In the genomic region with DNA sequence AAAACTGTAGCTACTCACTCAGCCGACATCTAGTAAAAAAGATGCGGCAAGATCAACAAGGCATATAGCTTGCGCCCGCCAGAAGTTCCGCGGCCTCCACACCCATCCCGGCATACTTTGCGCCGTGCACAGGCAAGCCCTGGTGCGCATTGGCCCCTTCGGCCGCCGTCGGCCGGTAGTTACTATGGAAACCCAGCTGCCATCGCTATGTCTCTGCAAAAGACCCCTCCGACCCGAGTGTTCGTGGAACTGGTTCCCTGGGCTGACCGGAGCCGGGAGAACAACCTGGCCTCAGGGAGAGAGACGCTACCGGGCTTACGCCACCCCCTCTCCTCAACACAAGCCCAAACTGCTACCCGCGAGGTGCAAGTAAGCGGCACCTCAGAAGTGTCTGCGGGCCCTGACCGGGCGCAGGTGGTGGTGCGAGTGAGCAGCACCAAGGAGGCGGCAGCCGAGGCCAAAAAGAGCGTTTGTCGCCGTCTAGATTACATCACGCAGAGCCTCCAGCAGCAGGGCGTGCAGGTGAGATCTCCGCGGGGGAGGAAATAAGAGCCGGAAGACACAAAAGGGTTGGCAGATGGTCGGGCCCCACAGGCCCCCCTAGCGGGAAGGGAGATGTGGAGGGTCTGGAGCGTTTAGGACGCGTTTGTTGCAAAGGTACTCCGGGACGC, we compare ENCODE assay signal across 1 cellular context.
A peak's percentile ranks its signal among the peaks of the same experiment; 100 is the strongest.
TF ChIP-seq lines count a peak whose summit lies in the region.

TSS of gene IRAK1BP1 (plus strand) at position 182 of the 671 bp plus-strand sequence. CDS start at position 208, 26 bp downstream.

TF ChIP-seq in IMR-90, 13 proteins besides CTCF, POLR2A, EP300 and RAD21:
- peak; percentile 39; the same call in 1 of the 2 replicates for TF ChIP-seq MXI1 (IDR thresholded peaks at IDR 0.05; ENCODE audit: borderline replicate concordance, low read depth, low read length)
- no peak for TF ChIP-seq FOS (IDR thresholded peaks at IDR 0.05; ENCODE audit: low read depth, low read length)
